ENCODE assay signal across 29 cellular contexts in the genomic region with DNA sequence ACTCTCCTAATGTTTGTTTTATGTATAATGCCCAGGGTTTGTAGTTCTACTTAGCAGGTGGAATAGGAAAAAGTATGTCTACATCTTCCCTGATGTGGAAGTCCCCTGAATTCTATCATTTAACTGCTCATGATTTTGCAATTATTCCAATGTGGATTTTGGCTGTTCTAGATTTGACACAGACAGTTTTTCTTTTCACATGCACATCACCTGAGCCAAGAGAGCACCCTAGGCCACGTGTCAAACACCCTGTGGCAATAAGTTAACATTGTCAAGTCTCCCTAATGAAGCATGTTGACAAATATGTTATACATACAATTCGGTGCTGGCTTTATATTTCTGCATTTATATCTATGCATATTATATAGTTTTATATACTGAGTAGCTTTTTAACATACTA.
"Had no signal": no experiment of that assay in that cellular context is flagged by ENCODE, and none has a peak within 500 bp of the region (broad histone marks: within the 10 kb centered on the region; RNA-seq: fewer than 3 reads in every experiment).

No MANE protein-coding gene starts in this region.

- DNase-seq: naive B cell; naive thymus-derived CD8-positive, alpha-beta T cell; nephron progenitor cell; occipital lobe; ovary; posterior cingulate gyrus; psoas muscle; right cardiac atrium; spleen; stimulated activated CD4-positive, alpha-beta T cell treated with anti-CD3 and anti-CD28 coated beads, Interleukin-12 subunit alpha, Interleukin-12 subunit beta, amount 100 ng/mL, for 4 hours; stimulated activated CD4-positive, alpha-beta T cell treated with anti-CD3 and anti-CD28 coated beads, Interleukin-1b, Interleukin-23, amount 100 ng/mL, for 48 hours; stimulated activated CD4-positive, alpha-beta T cell treated with anti-CD3 and anti-CD28 coated beads, Interleukin-4, amount 100 ng/mL, for 1 hour; stimulated activated CD4-positive, alpha-beta T cell treated with anti-CD3 and anti-CD28 coated beads, Interleukin-4, amount 100 ng/mL, for 4 hours; stimulated activated CD8-positive, alpha-beta memory T cell treated with anti-CD3 and anti-CD28 coated beads, Interleukin-4, amount 100 ng/mL, for 48 hours; stimulated activated naive CD4-positive, alpha-beta T cell; stimulated activated naive CD8-positive, alpha-beta T cell treated with anti-CD3 and anti-CD28 coated beads, Interleukin-15, amount 100 ng/mL, for 72 hours; substantia nigra; testis; tibial artery; transverse colon; upper lobe of right lung; uterus had no signal

- H3K4me2 ChIP-seq: smooth muscle cell had no signal

- H3K4me3 ChIP-seq: ovary, psoas muscle, skin epidermis, smooth muscle cell, spleen, suprapubic skin, testis, tibial artery, transverse colon, upper lobe of right lung, uterus had no signal

- H3K27ac ChIP-seq: ovary, parathyroid adenoma, psoas muscle, skin epidermis, spleen, suprapubic skin, testis, tibial artery, transverse colon, upper lobe of right lung, uterus had no signal

- H3K79me2 ChIP-seq: parathyroid adenoma had no signal

- H2AFZ ChIP-seq: parathyroid adenoma had no signal

- H3K9ac ChIP-seq: parathyroid adenoma had no signal

- ATAC-seq: naive thymus-derived CD8-positive, alpha-beta T cell; natural killer cell treated with Interleukin-12 subunit alpha and Interleukin-12 subunit beta and Interleukin-15 and Interleukin-18, amount 100 ng/mL, for 72 hours; psoas muscle; right cardiac atrium; sciatic nerve; stimulated activated memory B cell treated with anti-CD40 and anti-IgM and Interleukin-4, amounts not matched to agents 10 μg/mL and 1 μg/mL and 100 μg/mL, for 72 hours; stimulated activated naive CD8-positive, alpha-beta T cell treated with anti-CD3 and anti-CD28 coated beads, Interleukin-15, amount 100 ng/mL, for 72 hours; upper lobe of right lung had no signal

- H3K27me3 ChIP-seq: ovary, spleen, suprapubic skin, testis, tibial artery, transverse colon, upper lobe of right lung, uterus had no signal

- H3K9me3 ChIP-seq: ovary, psoas muscle, suprapubic skin, testis, upper lobe of right lung had no signal

- H3K4me1 ChIP-seq: parathyroid adenoma, psoas muscle, spleen, suprapubic skin, testis, tibial artery, transverse colon, upper lobe of right lung, uterus had no signal

- H3K36me3 ChIP-seq: ovary, spleen, suprapubic skin, transverse colon, upper lobe of right lung, uterus had no signal
